Comparison of ENCODE assay signal across 12 cellular contexts in genomic region chr1:200364121-200364759, GRCh38. TPM values are rescaled to one million over a fixed set of nuclear protein-coding genes. Genes with fewer than 3 reads are reported as not detected.
DNase-seq lines count a peak whose midpoint lies in the region; ATAC-seq, FAIRE-seq and TF ChIP-seq lines count a peak whose summit lies in the region.
"Had no signal": no experiment of that assay in that cellular context is flagged by ENCODE, and none has a peak within 500 bp of the region (broad histone marks: within the 10 kb centered on the region; RNA-seq: fewer than 3 reads in every experiment).

No MANE protein-coding gene starts in this region.

- H3K27me3 ChIP-seq in HUES64 (ENCODE audit: insufficient read depth, low read length) (no peaks in the 10 kb centered on the region), astrocyte (ENCODE audit: insufficient read depth, low read length) (no peaks in the 10 kb centered on the region), iPS-20b (ENCODE audit: insufficient read depth, low read length) (no peaks in the 10 kb centered on the region), esophagus muscularis mucosa (no peaks in the 10 kb centered on the region)

- no peaks in the 10 kb centered on the region for H3K27me3 Mint-ChIP-seq in astrocyte (ENCODE audit: low read depth, unreplicated experiment)
- H3K27me3 Mint-ChIP-seq: activated CD4-positive, alpha-beta T cell treated with anti-CD3 and anti-CD28 coated beads, Interleukin-2, amount 10 ng/mL, durations not matched to agents 24 days and 14 days had no signal

- no peak for TF ChIP-seq POLR2A in esophagus muscularis mucosa (IDR thresholded peaks at IDR 0.05; ENCODE audit: low read depth)

- H2AFZ ChIP-seq in astrocyte (ENCODE audit: low read depth, low read length) = no peak overlapping the region

- no peak overlapping the region for H3K4me3 Mint-ChIP-seq in astrocyte (ENCODE audit: unreplicated experiment)
- H3K4me3 Mint-ChIP-seq: activated CD4-positive, alpha-beta T cell treated with anti-CD3 and anti-CD28 coated beads, Interleukin-2, amount 10 ng/mL, durations not matched to agents 24 days and 14 days had no signal

- ATAC-seq in HG03097 (IDR thresholded peaks at IDR 0.05; ENCODE audit: low FRiP score, unreplicated experiment) = no peak

- TF ChIP-seq CTCF in astrocyte (IDR thresholded peaks at IDR 0.05; ENCODE audit: insufficient read depth, low read depth, low read length) = no peak
- TF ChIP-seq CTCF in esophagus muscularis mucosa (IDR thresholded peaks at IDR 0.05) = no peak

- DNase-seq in ACHN = peak; percentile 43
- DNase-seq in astrocyte (ENCODE audit: low read depth) = peak; percentile 60
- no peak for DNase-seq in esophagus muscularis mucosa (ENCODE audit: extremely low spot score)
- no peak for DNase-seq in GM19240 (ENCODE audit: insufficient read length, low spot score)
- DNase-seq in SKM-1 (lab: John Stamatoyannopoulos, UW; ENCODE audit: unreplicated experiment) = no peak
- DNase-seq: activated CD4-positive, alpha-beta T cell treated with anti-CD3 and anti-CD28 coated beads, Interleukin-2, amount 10 ng/mL, durations not matched to agents 24 days and 14 days; activated naive CD4-positive, alpha-beta T cell treated with Interleukin-2 at 50 U/mL for 16 hours; NCI-H1930 had no signal

- WGBS in HUES64 = 0% methylated on average over 1 of the region's 2 CpGs
- 77% methylated on average over 2 of the region's 2 CpGs for WGBS in esophagus muscularis mucosa

- peak; percentile 9 for FAIRE-seq in astrocyte (lab: Jason Lieb, UNC)
- FAIRE-seq: keratinocyte had no signal

- TF ChIP-seq EP300 in esophagus muscularis mucosa (IDR thresholded peaks at IDR 0.05) = no peak

- peak overlapping the region; percentile 36 for H3K27ac Mint-ChIP-seq in astrocyte (ENCODE audit: unreplicated experiment)
- H3K27ac Mint-ChIP-seq: activated CD4-positive, alpha-beta T cell treated with anti-CD3 and anti-CD28 coated beads, Interleukin-2, amount 10 ng/mL, durations not matched to agents 24 days and 14 days had no signal

- peaks cover 3% of the 10 kb centered on the region for H3K36me3 Mint-ChIP-seq in astrocyte (ENCODE audit: low read depth, unreplicated experiment)

- H3K36me3 ChIP-seq in HUES64 (ENCODE audit: insufficient read depth, low read length) (no peaks in the 10 kb centered on the region), astrocyte (ENCODE audit: insufficient read depth, low read length) (peaks cover 3% of the 10 kb centered on the region), iPS-20b (ENCODE audit: insufficient read depth, low read depth, low read length) (peaks cover 18% of the 10 kb centered on the region; the same call in 1 of the 2 replicates), esophagus muscularis mucosa (no peaks in the 10 kb centered on the region)

- H3K9me3 ChIP-seq in HUES64 (ENCODE audit: insufficient read depth, low read depth, low read length) (no peaks in the 10 kb centered on the region), astrocyte (ENCODE audit: insufficient read depth, low read depth, low read length) (no peaks in the 10 kb centered on the region), iPS-20b (ENCODE audit: insufficient read depth, low read depth, low read length) (no peaks in the 10 kb centered on the region), esophagus muscularis mucosa (no peaks in the 10 kb centered on the region)

- no peaks in the 10 kb centered on the region for H4K20me1 ChIP-seq in astrocyte (ENCODE audit: insufficient read depth, low read length)

- in situ Hi-C loops in ACHN (cut with HindIII; ENCODE audit: low pct_ligation_motif_present, low pct_unique_long_range_greater_than_20kb, low sequenced_read_pairs) = no loop called here

- H3K4me2 ChIP-seq in astrocyte (ENCODE audit: low read length) = peak overlapping the region; percentile 35

- H3K9ac ChIP-seq in HUES64 (ENCODE audit: low read depth, low read length) (peak overlapping the region; percentile 77), astrocyte (ENCODE audit: low read length) (peak overlapping the region; percentile 51), iPS-20b (ENCODE audit: low read depth, low read length) (peak overlapping the region; percentile 84)

- H3K4me1 ChIP-seq in HUES64 (ENCODE audit: insufficient read depth, low read length) (peaks cover 63% of the 10 kb centered on the region), astrocyte (ENCODE audit: insufficient read depth, low read length) (peaks cover 41% of the 10 kb centered on the region), iPS-20b (ENCODE audit: insufficient read depth, low read length) (peaks cover 56% of the 10 kb centered on the region), esophagus muscularis mucosa (peaks cover 0 to 7% (median 0%) of the 10 kb centered on the region in 4 donors)

- H3K9me3 Mint-ChIP-seq in astrocyte (ENCODE audit: unreplicated experiment) = no peaks in the 10 kb centered on the region
- H3K9me3 Mint-ChIP-seq: activated CD4-positive, alpha-beta T cell treated with anti-CD3 and anti-CD28 coated beads, Interleukin-2, amount 10 ng/mL, durations not matched to agents 24 days and 14 days had no signal

- H3K27ac ChIP-seq in HUES64 (ENCODE audit: low read depth, low read length) = peak overlapping the region; percentile 99
- peak overlapping the region; percentile 11 for H3K27ac ChIP-seq in astrocyte (ENCODE audit: low read depth, low read length)
- H3K27ac ChIP-seq in iPS-20b (ENCODE audit: low read length) = peak overlapping the region; percentile 91
- H3K27ac ChIP-seq in esophagus muscularis mucosa (replicated peaks in 1 of 4) = no peak overlapping the region

- intact Hi-C loops in esophagus muscularis mucosa (cut with DNase I) = no loop called here

- peaks cover 54% of the 10 kb centered on the region for H3K4me1 Mint-ChIP-seq in astrocyte (ENCODE audit: low read depth, unreplicated experiment)

- H3K4me3 ChIP-seq in HUES64 (ENCODE audit: low read length) (peak overlapping the region; percentile 34), astrocyte (ENCODE audit: insufficient read depth, low read depth, low read length) (no peak overlapping the region), iPS-20b (ENCODE audit: low read length) (peak overlapping the region; percentile 60), esophagus muscularis mucosa (no peak overlapping the region)

- no peaks in the 10 kb centered on the region for H3K79me2 ChIP-seq in astrocyte (ENCODE audit: insufficient read depth, low read length)

RNA-seq across cellular contexts. Expression of gene ZNF281, which starts 45.6 kb away (rescaled TPM):
- 48.9 TPM for polyA plus RNA-seq in HUES64 (2013, experiment 1 of 2)
- polyA plus RNA-seq in HUES64 (2013, experiment 2 of 2) = 49.6 TPM
- total RNA-seq in astrocyte = 36.2 and 39.3 TPM in 2 replicates
- total RNA-seq in esophagus muscularis mucosa = 10 to 100 TPM; 10.4 to 14.1 (median 12.4) TPM

Comparison
In these comparisons a context has a peak if more than half of its experiments do, and no peak if none do; other contexts are left out.
1. DNase-seq: peak in ACHN (single experiment) and astrocyte (single experiment); none in esophagus muscularis mucosa (single experiment), GM19240 (single experiment) and SKM-1 (single experiment).
2. H3K27ac ChIP-seq: peak in HUES64 (single experiment), astrocyte (single experiment) and iPS-20b (single experiment); none in esophagus muscularis mucosa (0 of 4).
3. H3K4me3 ChIP-seq: peak in HUES64 (single experiment) and iPS-20b (single experiment); none in astrocyte (single experiment) and esophagus muscularis mucosa (0 of 4).
4. Peak in every context shown above with its lines, with median percentiles within 50 percentile points of each other: H3K9ac ChIP-seq.